3 cellular contexts compared by ENCODE assay signal in genomic region chr2:54908591-54908990, GRCh38.
TF ChIP-seq lines count a peak whose summit lies in the region.

No MANE protein-coding gene starts in this region.

TF ChIP-seq in GM23338, 12 proteins besides CTCF, POLR2A, EP300 and RAD21 (continues in another document):
- TF ChIP-seq REST (IDR thresholded peaks at IDR 0.05; ENCODE audit: unreplicated experiment), result no peak
- no peak for TF ChIP-seq ZNF114 (CRISPR knock-in tag; IDR thresholded peaks at IDR 0.05)

TF ChIP-seq in K562, 482 proteins besides CTCF, POLR2A, EP300 and RAD21:
- no peak for TF ChIP-seq WHSC1 (IDR thresholded peaks at IDR 0.05; ENCODE audit: low read length)
- TF ChIP-seq HMGN3 (IDR thresholded peaks at IDR 0.05; ENCODE audit: borderline replicate concordance, extremely low read depth, insufficient read length, low read depth, low read length), result no peak
- no peak for TF ChIP-seq ZNF436 (CRISPR knock-in tag; IDR thresholded peaks at IDR 0.05)
- no peak for TF ChIP-seq HLTF (IDR thresholded peaks at IDR 0.05)
- TF ChIP-seq ZNF140 (CRISPR knock-in tag; IDR thresholded peaks at IDR 0.05), result no peak
- TF ChIP-seq CHD7 (IDR thresholded peaks at IDR 0.05; ENCODE audit: low read depth, low read length), result no peak
- no peak for TF ChIP-seq LCOR (CRISPR knock-in tag; IDR thresholded peaks at IDR 0.05)
- no peak for TF ChIP-seq ZNF76 (CRISPR knock-in tag; IDR thresholded peaks at IDR 0.05; ENCODE audit: borderline replicate concordance)
- no peak for TF ChIP-seq GABPB2 (CRISPR knock-in tag; conservative IDR thresholded peaks at IDR 0.05)
- TF ChIP-seq ETV6 (IDR thresholded peaks at IDR 0.05; ENCODE audit: borderline replicate concordance in 1 of 2, low read depth in 2 of 2, low read length in 1 of 2), result no peak
- TF ChIP-seq ETV6 (CRISPR knock-in tag; IDR thresholded peaks at IDR 0.05; ENCODE audit: borderline replicate concordance), result no peak
TF ChIP-seq in K562: peak in this region for 0.

TF ChIP-seq in HepG2, 621 proteins besides CTCF, POLR2A, EP300 and RAD21:
- TF ChIP-seq SMAD3 (CRISPR knock-in tag; IDR thresholded peaks at IDR 0.05), result no peak
- TF ChIP-seq USF2 (IDR thresholded peaks at IDR 0.05; ENCODE audit: low read depth, low read length), result no peak
- no peak for TF ChIP-seq USF2 (CRISPR knock-in tag; IDR thresholded peaks at IDR 0.05; ENCODE audit: borderline replicate concordance)
- TF ChIP-seq ISX (CRISPR knock-in tag; conservative IDR thresholded peaks at IDR 0.05), result no peak
- TF ChIP-seq ZNF367 (CRISPR knock-in tag; IDR thresholded peaks at IDR 0.05; ENCODE audit: borderline replicate concordance), result no peak
- TF ChIP-seq ZNF777 (CRISPR knock-in tag; IDR thresholded peaks at IDR 0.05), result no peak
- no peak for TF ChIP-seq THAP11 (CRISPR knock-in tag; IDR thresholded peaks at IDR 0.05)
- peak; percentile 67; the same call in 1 of the 2 replicates for TF ChIP-seq ZNF543 (CRISPR knock-in tag; IDR thresholded peaks at IDR 0.05)
- TF ChIP-seq HOXA5 (CRISPR knock-in tag; IDR thresholded peaks at IDR 0.05), result no peak
